13 cellular contexts compared by ENCODE assay signal in genomic region chr11:66854729-66855211, GRCh38. TPM values are rescaled to one million over a fixed set of nuclear protein-coding genes. Genes with fewer than 3 reads are reported as not detected.
DNase-seq lines count a peak whose midpoint lies in the region; ATAC-seq and TF ChIP-seq lines count a peak whose summit lies in the region.
"Had no signal": no experiment of that assay in that cellular context is flagged by ENCODE, and none has a peak within 500 bp of the region (broad histone marks: within the 10 kb centered on the region; RNA-seq: fewer than 3 reads in every experiment).

No MANE protein-coding gene starts in this region.

- CTCF ChIA-PET in T-cell (lab: Charles Lee) (no interaction called here), A673 (lab: Charles Lee) (no interaction called here)

- ATAC-seq in activated T-cell treated with anti-CD3 and anti-CD28 coated beads, Interleukin-2, amount 50 U/mL, for 72 hours (replicated peaks in 1 of 2), result no peak
- no peak for ATAC-seq in T-cell (replicated peaks in 1 of 4)
- ATAC-seq in stimulated activated memory B cell treated with anti-CD40 and anti-IgM and Interleukin-4, amounts not matched to agents 10 μg/mL and 1 μg/mL and 100 μg/mL, for 72 hours, result no peak

- intact Hi-C loops in A673 (cut with micrococcal nuclease; ENCODE audit: unreplicated experiment), result no loop called here

- H3K27me3 ChIP-seq in A673 (replicated peaks; ENCODE audit: insufficient read depth, low read depth, low read length, poor library complexity), result no peaks in the 10 kb centered on the region
- H3K27me3 ChIP-seq: uterus had no signal

- no peak for TF ChIP-seq CTCF in foreskin fibroblast (IDR thresholded peaks at IDR 0.05; ENCODE audit: low read depth, low read length)
- TF ChIP-seq CTCF in A673 (conservative IDR thresholded peaks at IDR 0.05; ENCODE audit: low read depth, low read length), result no peak

- no peaks in the 10 kb centered on the region for H3K9me3 ChIP-seq in A673 (ENCODE audit: low read depth, low read length, poor library complexity, severe bottlenecking)
- H3K9me3 ChIP-seq: uterus had no signal

- H3K36me3 Mint-ChIP-seq in activated T-cell treated with anti-CD3 and anti-CD28 coated beads, Interleukin-2, amount 50 U/mL, for 72 hours (ENCODE audit: insufficient read depth in 2 of 2), result peaks cover 0 to 1% of the 10 kb centered on the region in 2 donors
- H3K36me3 Mint-ChIP-seq in T-cell, result no peaks in the 10 kb centered on the region
- H3K36me3 Mint-ChIP-seq in immature natural killer cell, result no peaks in the 10 kb centered on the region
- H3K36me3 Mint-ChIP-seq in stimulated activated memory B cell treated with anti-CD40 and anti-IgM and Interleukin-4, amounts not matched to agents 10 μg/mL and 1 μg/mL and 100 μg/mL, for 72 hours, result no peaks in the 10 kb centered on the region

- POLR2A ChIA-PET in T-cell (lab: Charles Lee) (no interaction called here), A673 (lab: Charles Lee; ENCODE audit: low non-redundant PET) (no interaction called here)

- BruUV-seq in A673 (replicated peaks; lab: Mats Ljungman, UMichigan), result no TSS peak

- no peak overlapping the region for H3K27ac ChIP-seq in A673 (ENCODE audit: low read depth, low read length, poor library complexity, severe bottlenecking)

- no peak overlapping the region for H3K27ac Mint-ChIP-seq in activated T-cell treated with anti-CD3 and anti-CD28 coated beads, Interleukin-2, amount 50 U/mL, for 72 hours
- no peak overlapping the region for H3K27ac Mint-ChIP-seq in T-cell
- peak overlapping the region in 1 of 6 donors; percentile 69 for H3K27ac Mint-ChIP-seq in immature natural killer cell
- no peak overlapping the region for H3K27ac Mint-ChIP-seq in stimulated activated memory B cell treated with anti-CD40 and anti-IgM and Interleukin-4, amounts not matched to agents 10 μg/mL and 1 μg/mL and 100 μg/mL, for 72 hours

- no peaks in the 10 kb centered on the region for H3K9me3 Mint-ChIP-seq in activated T-cell treated with anti-CD3 and anti-CD28 coated beads, Interleukin-2, amount 50 U/mL, for 72 hours
- no peaks in the 10 kb centered on the region for H3K9me3 Mint-ChIP-seq in T-cell
- no peaks in the 10 kb centered on the region for H3K9me3 Mint-ChIP-seq in immature natural killer cell
- H3K9me3 Mint-ChIP-seq in stimulated activated memory B cell treated with anti-CD40 and anti-IgM and Interleukin-4, amounts not matched to agents 10 μg/mL and 1 μg/mL and 100 μg/mL, for 72 hours, result no peaks in the 10 kb centered on the region

- peaks cover 16% of the 10 kb centered on the region for H3K4me1 ChIP-seq in A673 (ENCODE audit: insufficient read depth, low read length, poor library complexity, severe bottlenecking)

- H3K4me1 Mint-ChIP-seq in activated T-cell treated with anti-CD3 and anti-CD28 coated beads, Interleukin-2, amount 50 U/mL, for 72 hours (ENCODE audit: low read depth), result peaks cover 9% of the 10 kb centered on the region
- H3K4me1 Mint-ChIP-seq in T-cell (peaks cover 5 to 12% (median 5%) of the 10 kb centered on the region in 3 donors), immature natural killer cell (peaks cover 6 to 7% of the 10 kb centered on the region in 2 donors)
- H3K4me1 Mint-ChIP-seq in stimulated activated memory B cell treated with anti-CD40 and anti-IgM and Interleukin-4, amounts not matched to agents 10 μg/mL and 1 μg/mL and 100 μg/mL, for 72 hours, result peaks cover 22% of the 10 kb centered on the region

- no peaks in the 10 kb centered on the region for H3K27me3 Mint-ChIP-seq in activated T-cell treated with anti-CD3 and anti-CD28 coated beads, Interleukin-2, amount 50 U/mL, for 72 hours (ENCODE audit: low read depth)
- H3K27me3 Mint-ChIP-seq in T-cell (no peaks in the 10 kb centered on the region), immature natural killer cell (ENCODE audit: low read depth in 3 of 3) (peaks cover 3 to 8% (median 3%) of the 10 kb centered on the region in 3 donors)
- no peaks in the 10 kb centered on the region for H3K27me3 Mint-ChIP-seq in stimulated activated memory B cell treated with anti-CD40 and anti-IgM and Interleukin-4, amounts not matched to agents 10 μg/mL and 1 μg/mL and 100 μg/mL, for 72 hours

- DNase-seq in activated T-cell treated with anti-CD3 and anti-CD28 coated beads, Interleukin-2, amount 50 U/mL, for 72 hours, result no peak
- DNase-seq in activated T-cell treated with anti-CD3 and anti-CD28 coated beads for 4 hours (no peak), T-cell (no peak), immature natural killer cell (no peak), foreskin fibroblast (no peak), A673 (ENCODE audit: low spot score) (no peak), NCI-H345 (lab: John Stamatoyannopoulos, UW) (no peak)
- DNase-seq: NCI-H1694 treated with DMSO at 0.1 percent for 48 hours; stimulated activated CD4-positive, alpha-beta T cell treated with anti-CD3 and anti-CD28 coated beads, Interleukin-1b, Interleukin-23, amount 100 ng/mL, for 48 hours; stimulated activated CD8-positive, alpha-beta memory T cell treated with anti-CD3 and anti-CD28 coated beads, Interleukin-4, amount 100 ng/mL, for 48 hours; T-helper 9 cell; uterus had no signal

- no peak overlapping the region for H3K4me3 ChIP-seq in foreskin fibroblast (ENCODE audit: low read depth in 1 of 2, low read length in 2 of 2)
- H3K4me3 ChIP-seq in A673 (ENCODE audit: low read depth, low read length, poor library complexity, severe bottlenecking), result no peak overlapping the region

- peak overlapping the region; percentile 84 to 95 for H3K4me3 Mint-ChIP-seq in activated T-cell treated with anti-CD3 and anti-CD28 coated beads, Interleukin-2, amount 50 U/mL, for 72 hours
- H3K4me3 Mint-ChIP-seq in T-cell (peak overlapping the region in 2 of 3 donors; percentile 83), immature natural killer cell (peak overlapping the region in 3 of 5 donors; percentile 83 to 87 (median 83))
- H3K4me3 Mint-ChIP-seq in stimulated activated memory B cell treated with anti-CD40 and anti-IgM and Interleukin-4, amounts not matched to agents 10 μg/mL and 1 μg/mL and 100 μg/mL, for 72 hours, result peak overlapping the region; percentile 4

- peaks cover 8% of the 10 kb centered on the region for H3K36me3 ChIP-seq in A673 (ENCODE audit: insufficient read depth, low read length, poor library complexity, severe bottlenecking)
- H3K36me3 ChIP-seq: uterus had no signal

RNA-seq across cellular contexts. Expression of gene LRFN4, which starts 2.1 kb away (rescaled TPM):
- total RNA-seq in activated T-cell treated with anti-CD3 and anti-CD28 coated beads, Interleukin-2, amount 50 U/mL, for 72 hours, result 10 to 100 TPM; 13.4 to 18.3 TPM
- total RNA-seq in T-cell (10 to 100 TPM in 1 of 5 donors, 1 to 10 TPM in 4; 1.5 to 12.9 (median 6.7) TPM), A673 (2021) (52.9 and 57.2 TPM in 2 replicates)
- polyA plus RNA-seq in immature natural killer cell, result under 1 TPM in 2 of 3 donors, not detected in 1; 0.12 to 0.16 TPM

RNA-seq across cellular contexts. Expression of gene RCE1, which starts 11.5 kb away (rescaled TPM):
- 10 to 100 TPM; 27.2 to 29.6 TPM for total RNA-seq in activated T-cell treated with anti-CD3 and anti-CD28 coated beads, Interleukin-2, amount 50 U/mL, for 72 hours
- total RNA-seq in T-cell (10 to 100 TPM; 27.2 to 42.9 (median 34.1) TPM), A673 (2021) (33.1 and 35.0 TPM in 2 replicates)
- polyA plus RNA-seq in immature natural killer cell, result 10 to 100 TPM; 19.5 to 29.1 (median 27.5) TPM

Comparison
In these comparisons a context has a peak if more than half of its experiments do, and no peak if none do; other contexts are left out.
1. H3K4me3 Mint-ChIP-seq: peak in every context shown above with its lines; median percentile 90 in activated T-cell treated with anti-CD3 and anti-CD28 coated beads, Interleukin-2, amount 50 U/mL, for 72 hours; 83 in T-cell; 83 in immature natural killer cell; 4 in stimulated activated memory B cell treated with anti-CD40 and anti-IgM and Interleukin-4, amounts not matched to agents 10 μg/mL and 1 μg/mL and 100 μg/mL, for 72 hours.